Comparison of ENCODE assay signal across 9 cellular contexts in genomic region chr11:78967811-78968210, GRCh38.
"Had no signal": no experiment of that assay in that cellular context is flagged by ENCODE, and none has a peak within 500 bp of the region (broad histone marks: within the 10 kb centered on the region; RNA-seq: fewer than 3 reads in every experiment).

No MANE protein-coding gene starts in this region.

- H3K36me3 ChIP-seq: HAP-1 had no signal

- H3K27ac ChIP-seq: GM23248 had no signal

- H3K4me2 ChIP-seq: GM23338 had no signal

- H3K4me3 ChIP-seq: GM23248, GM23338, HAP-1 had no signal

- H3K9ac ChIP-seq: GM23248 had no signal

- H3K9me3 Mint-ChIP-seq: GM23338, H9, HFFc6 had no signal

- H3K27ac Mint-ChIP-seq: GM23338, HFFc6 had no signal

- H3K4me1 ChIP-seq: HAP-1 had no signal

- DNase-seq: GM23248, GOT3, H7, H9, HFFc6 had no signal

- H3K9me3 ChIP-seq: HAP-1 had no signal

- H2AFZ ChIP-seq: GM23248, GM23338 had no signal

- H3K4me3 Mint-ChIP-seq: GM23338, H9, HFFc6 had no signal

- FAIRE-seq: H1, H54 had no signal
